ENCODE assay signal across 22 cellular contexts in the genomic region with DNA sequence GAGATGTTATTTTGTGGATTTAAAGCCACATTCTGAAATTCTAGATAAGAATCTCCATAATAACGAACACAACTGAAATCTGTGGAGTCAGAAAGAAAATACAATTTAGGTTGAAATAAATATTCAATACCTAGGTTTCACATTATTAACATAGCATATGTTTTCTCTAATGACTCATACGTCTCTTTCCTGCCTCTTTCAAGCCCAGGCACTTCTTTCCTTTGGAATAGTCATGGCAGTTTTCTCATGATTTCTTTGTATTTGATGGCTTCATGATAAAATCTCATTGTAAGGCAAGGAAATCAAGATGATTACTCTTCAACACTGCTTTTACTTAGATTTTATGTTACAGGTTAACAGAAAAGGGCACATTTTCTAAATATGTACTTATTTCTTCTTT.
"Had no signal": no experiment of that assay in that cellular context is flagged by ENCODE, and none has a peak within 500 bp of the region (broad histone marks: within the 10 kb centered on the region; RNA-seq: fewer than 3 reads in every experiment).

No MANE protein-coding gene starts in this region.

- DNase-seq: activated CD4-positive, alpha-beta T cell treated with anti-CD3 and anti-CD28 coated beads, Interleukin-2, amount 10 ng/mL, durations not matched to agents 7 days and 5 days; activated CD4-positive, CD25-positive, alpha-beta regulatory T cell treated with anti-CD3 and anti-CD28 coated beads, Interleukin-2, amount 50 U/mL, for 72 hours; activated CD8-positive, alpha-beta memory T cell treated with anti-CD3 and anti-CD28 coated beads, Interleukin-2, amount 10 ng/mL, durations not matched to agents 7 days and 5 days; activated CD8-positive, alpha-beta T cell treated with anti-CD3 and anti-CD28 coated beads for 36 hours; activated gamma-delta T cell; activated T-cell treated with anti-CD3 and anti-CD28 coated beads for 4 hours; aorta; central memory CD4-positive, alpha-beta T cell; foreskin fibroblast; left lung; naive thymus-derived CD4-positive, alpha-beta T cell; posterior cingulate gyrus; right lobe of liver; stimulated activated CD4-positive, alpha-beta T cell treated with anti-CD3 and anti-CD28 coated beads, Interleukin-2, amount 100 ng/mL, for 24 hours; stimulated activated naive CD8-positive, alpha-beta T cell treated with anti-CD3 and anti-CD28 coated beads, Interleukin-15, amount 100 ng/mL, for 72 hours; tibial artery; WERI-Rb-1 had no signal

- H3K4me3 ChIP-seq: coronary artery, left lung, lung, right lobe of liver, skin epidermis, tibial artery had no signal

- FAIRE-seq: TTC549 had no signal

- H3K27me3 ChIP-seq: left lung, right lobe of liver, tibial artery had no signal

- ATAC-seq: activated CD8-positive, alpha-beta memory T cell treated with anti-CD3 and anti-CD28 coated beads, Interleukin-2, amount 10 ng/mL, durations not matched to agents 7 days and 5 days; activated CD8-positive, alpha-beta T cell treated with anti-CD3 and anti-CD28 coated beads for 36 hours; left lung; naive thymus-derived CD4-positive, alpha-beta T cell; right lobe of liver; stimulated activated effector memory CD8-positive, alpha-beta T cell treated with anti-CD3 and anti-CD28 coated beads, Interleukin-12 subunit alpha, Interleukin-12 subunit beta, amount 100 ng/mL, for 72 hours; stimulated activated naive CD8-positive, alpha-beta T cell treated with anti-CD3 and anti-CD28 coated beads, Interleukin-15, amount 100 ng/mL, for 72 hours had no signal

- H3K36me3 ChIP-seq: left lung, right lobe of liver, tibial artery, WERI-Rb-1 had no signal
